35 cellular contexts compared by ENCODE assay signal in genomic region chr3:185236969-185237368, GRCh38.
"Had no signal": no experiment of that assay in that cellular context is flagged by ENCODE, and none has a peak within 500 bp of the region (broad histone marks: within the 10 kb centered on the region; RNA-seq: fewer than 3 reads in every experiment).

No MANE protein-coding gene starts in this region.

- FAIRE-seq: astrocyte, TTC549 had no signal

- H3K4me3 ChIP-seq: adrenal gland, body of pancreas, breast epithelium had no signal

- H3K4me1 ChIP-seq: adrenal gland, body of pancreas, breast epithelium had no signal

- H3K27ac Mint-ChIP-seq: activated B cell treated with CpG ODN at 0.5 μM for 24 hours; activated CD4-positive, alpha-beta memory T cell treated with anti-CD3 and anti-CD28 coated beads for 36 hours; activated CD4-positive, alpha-beta T cell treated with anti-CD3 and anti-CD28 coated beads, Interleukin-2, amount 10 ng/mL, durations not matched to agents 24 days and 14 days; activated CD8-positive, alpha-beta T cell treated with anti-CD3 and anti-CD28 coated beads for 36 hours; activated naive CD4-positive, alpha-beta T cell treated with anti-CD3 and anti-CD28 coated beads, Interleukin-2, amount 10 ng/mL, durations not matched to agents 7 days and 5 days; activated naive CD4-positive, alpha-beta T cell treated with anti-CD3 and anti-CD28 coated beads, Interleukin-2, amount 50 U/mL, for 24 hours; activated naive CD8-positive, alpha-beta T cell; activated naive CD8-positive, alpha-beta T cell treated with anti-CD3 and anti-CD28 coated beads, Interleukin-2, amount 10 ng/mL, durations not matched to agents 7 days and 5 days; activated naive CD8-positive, alpha-beta T cell treated with anti-CD3 and anti-CD28 coated beads, Interleukin-2, amount 50 U/mL, for 24 hours; activated T-cell treated with anti-CD3 and anti-CD28 coated beads, Interleukin-2, amount 50 U/mL, for 24 hours; activated T-helper 2 cell treated with anti-CD3 and anti-CD28 coated beads, Interferon-gamma antibody, Interleukin-2, Interleukin-4, amounts not matched to agents 10 μg/mL and 5 μg/mL and 100 μg/mL, durations not matched to agents 14 hours and 24 hours and 36 hours; T-helper 1 cell treated with Interleukin-12 subunit alpha and Interleukin-12 subunit beta and Interleukin-4 antibody, amounts not matched to agents 30 μg/mL and 1 μg/mL, for 36 hours; T-helper 2 cell treated with Interferon-gamma antibody and Interleukin-4, amounts not matched to agents 5 μg/mL and 100 μg/mL, for 36 hours had no signal

- ATAC-seq: activated CD8-positive, alpha-beta T cell treated with anti-CD3 and anti-CD28 coated beads for 36 hours; activated naive CD8-positive, alpha-beta T cell treated with anti-CD3 and anti-CD28 coated beads, Interleukin-2, amount 50 U/mL, for 24 hours; body of pancreas had no signal

- H3K27me3 Mint-ChIP-seq: activated CD8-positive, alpha-beta T cell treated with anti-CD3 and anti-CD28 coated beads for 36 hours; activated naive CD8-positive, alpha-beta T cell; activated naive CD8-positive, alpha-beta T cell treated with anti-CD3 and anti-CD28 coated beads, Interleukin-2, amount 10 ng/mL, durations not matched to agents 7 days and 5 days; activated naive CD8-positive, alpha-beta T cell treated with anti-CD3 and anti-CD28 coated beads, Interleukin-2, amount 50 U/mL, for 24 hours; activated T-cell treated with anti-CD3 and anti-CD28 coated beads, Interleukin-2, amount 50 U/mL, for 24 hours had no signal

- H3K27me3 ChIP-seq: adrenal gland, body of pancreas, brain microvascular endothelial cell, breast epithelium had no signal

- H3K9me3 ChIP-seq: body of pancreas had no signal

- DNase-seq: activated B cell treated with CpG ODN at 0.5 μM for 24 hours; activated CD4-positive, alpha-beta memory T cell treated with anti-CD3 and anti-CD28 coated beads for 36 hours; activated CD4-positive, alpha-beta T cell treated with anti-CD3 and anti-CD28 coated beads for 4 hours; activated CD4-positive, alpha-beta T cell treated with anti-CD3 and anti-CD28 coated beads, Interleukin-2, amount 10 ng/mL, durations not matched to agents 24 days and 14 days; activated CD4-positive, alpha-beta T cell treated with anti-CD3 and anti-CD28 coated beads, Interleukin-2, amount 50 U/mL, for 1 hour; activated CD4-positive, alpha-beta T cell treated with anti-CD3 and anti-CD28 coated beads, Interleukin-2, amount 50 U/mL, for 4 hours; activated CD4-positive, CD25-positive, alpha-beta regulatory T cell treated with anti-CD3 and anti-CD28 coated beads, Interleukin-2, amount 50 U/mL, for 72 hours; activated CD8-positive, alpha-beta memory T cell treated with anti-CD3 and anti-CD28 coated beads, Interleukin-2, amount 50 U/mL, for 48 hours; activated CD8-positive, alpha-beta T cell treated with anti-CD3 and anti-CD28 coated beads for 36 hours; activated effector memory CD4-positive, alpha-beta T cell treated with Interleukin-2 at 50 U/mL for 16 hours; activated gamma-delta T cell; activated naive CD4-positive, alpha-beta T cell treated with anti-CD3 and anti-CD28 coated beads, Interleukin-2, amount 10 ng/mL, durations not matched to agents 7 days and 5 days; activated naive CD4-positive, alpha-beta T cell treated with Interleukin-2 at 50 U/mL for 16 hours; activated naive CD8-positive, alpha-beta T cell treated with anti-CD3 and anti-CD28 coated beads, Interleukin-2, amount 10 ng/mL, durations not matched to agents 7 days and 5 days; activated naive CD8-positive, alpha-beta T cell treated with anti-CD3 and anti-CD28 coated beads, Interleukin-2, amount 50 U/mL, for 24 hours; activated T-cell treated with anti-CD3 and anti-CD28 coated beads, Interleukin-2, amount 50 U/mL, for 24 hours; activated T-cell treated with anti-CD3 and anti-CD28 coated beads, Interleukin-2, amount 50 U/mL, for 48 hours; adrenal gland; amniotic stem cell; aorta; body of pancreas; brain microvascular endothelial cell; central memory CD4-positive, alpha-beta T cell; T-helper 1 cell; T-helper 2 cell; T-helper 9 cell had no signal

- H3K4me3 Mint-ChIP-seq: activated B cell treated with CpG ODN at 0.5 μM for 24 hours; activated CD4-positive, alpha-beta memory T cell treated with anti-CD3 and anti-CD28 coated beads for 36 hours; activated CD4-positive, alpha-beta T cell treated with anti-CD3 and anti-CD28 coated beads, Interleukin-2, amount 10 ng/mL, durations not matched to agents 24 days and 14 days; activated CD8-positive, alpha-beta T cell treated with anti-CD3 and anti-CD28 coated beads for 36 hours; activated naive CD4-positive, alpha-beta T cell treated with anti-CD3 and anti-CD28 coated beads, Interleukin-2, amount 10 ng/mL, durations not matched to agents 7 days and 5 days; activated naive CD4-positive, alpha-beta T cell treated with anti-CD3 and anti-CD28 coated beads, Interleukin-2, amount 50 U/mL, for 24 hours; activated naive CD8-positive, alpha-beta T cell; activated naive CD8-positive, alpha-beta T cell treated with anti-CD3 and anti-CD28 coated beads, Interleukin-2, amount 10 ng/mL, durations not matched to agents 7 days and 5 days; activated naive CD8-positive, alpha-beta T cell treated with anti-CD3 and anti-CD28 coated beads, Interleukin-2, amount 50 U/mL, for 24 hours; activated T-cell treated with anti-CD3 and anti-CD28 coated beads, Interleukin-2, amount 50 U/mL, for 24 hours; T-helper 1 cell treated with Interleukin-12 subunit alpha and Interleukin-12 subunit beta and Interleukin-4 antibody, amounts not matched to agents 30 μg/mL and 1 μg/mL, for 36 hours; T-helper 2 cell treated with Interferon-gamma antibody and Interleukin-4, amounts not matched to agents 5 μg/mL and 100 μg/mL, for 36 hours had no signal

- H3K36me3 Mint-ChIP-seq: activated naive CD4-positive, alpha-beta T cell treated with anti-CD3 and anti-CD28 coated beads, Interleukin-2, amount 10 ng/mL, durations not matched to agents 7 days and 5 days had no signal

- H3K36me3 ChIP-seq: adrenal gland, brain microvascular endothelial cell, breast epithelium had no signal

- H3K4me1 Mint-ChIP-seq: activated B cell treated with CpG ODN at 0.5 μM for 24 hours; activated CD4-positive, alpha-beta T cell treated with anti-CD3 and anti-CD28 coated beads, Interleukin-2, amount 10 ng/mL, durations not matched to agents 24 days and 14 days; activated naive CD4-positive, alpha-beta T cell treated with anti-CD3 and anti-CD28 coated beads, Interleukin-2, amount 10 ng/mL, durations not matched to agents 7 days and 5 days; activated naive CD4-positive, alpha-beta T cell treated with anti-CD3 and anti-CD28 coated beads, Interleukin-2, amount 50 U/mL, for 24 hours; activated naive CD8-positive, alpha-beta T cell treated with anti-CD3 and anti-CD28 coated beads, Interleukin-2, amount 10 ng/mL, durations not matched to agents 7 days and 5 days; activated naive CD8-positive, alpha-beta T cell treated with anti-CD3 and anti-CD28 coated beads, Interleukin-2, amount 50 U/mL, for 24 hours had no signal

- H3K27ac ChIP-seq: adrenal gland, body of pancreas, brain microvascular endothelial cell, breast epithelium, VCaP had no signal
